Comparison of ENCODE assay signal across 1 cellular context in the genomic region with DNA sequence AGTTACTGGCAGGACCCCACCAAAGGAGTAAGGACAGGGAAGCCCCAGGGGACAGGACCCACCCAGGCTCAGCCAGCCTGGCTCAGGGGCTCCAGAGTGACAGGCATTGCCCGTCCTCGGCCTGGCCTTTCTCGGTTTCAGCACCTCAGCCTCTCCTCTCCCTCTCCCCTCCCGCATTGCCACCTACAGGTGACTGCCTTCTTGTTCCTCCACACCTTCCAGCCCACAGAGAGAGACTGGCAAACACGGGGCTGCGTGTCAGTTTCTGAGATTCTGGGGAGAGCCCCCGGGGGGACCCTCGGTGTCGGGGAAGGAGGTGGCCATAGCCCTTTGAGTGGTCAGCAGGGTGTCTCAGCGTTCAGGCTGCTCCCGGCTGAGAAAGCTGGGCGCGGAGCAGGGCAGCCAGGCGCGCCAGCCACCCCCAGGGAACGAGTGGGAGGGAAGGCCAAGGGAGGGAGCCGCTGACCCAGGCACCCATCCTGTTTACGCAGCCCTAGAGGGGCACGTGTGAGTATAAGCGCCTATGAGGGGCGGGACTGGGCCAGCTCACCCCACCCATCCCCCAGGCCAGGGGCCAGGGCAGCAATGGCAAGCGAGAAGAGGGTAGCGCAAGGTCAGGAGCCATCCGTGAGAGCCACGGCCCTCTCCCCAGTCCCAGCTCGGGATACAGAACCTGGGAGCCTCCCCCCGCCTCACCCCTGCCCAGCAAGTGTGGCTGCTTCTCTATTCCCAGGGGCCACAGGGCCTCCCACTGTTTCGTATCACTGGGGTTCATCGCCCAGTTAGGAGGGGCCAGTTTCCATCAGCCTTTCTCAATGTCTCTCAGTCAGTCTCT.
A peak's percentile ranks its signal among the peaks of the same experiment; 100 is the strongest.
TF ChIP-seq lines count a peak whose summit lies in the region.

No MANE protein-coding gene starts in this region.

TF ChIP-seq in H1, 55 proteins besides CTCF, POLR2A, EP300 and RAD21:
- TF ChIP-seq FOSL1 (IDR thresholded peaks at IDR 0.05; ENCODE audit: insufficient read depth, low read depth, low read length) (no peak), RBBP5 (IDR thresholded peaks at IDR 0.05; ENCODE audit: borderline replicate concordance, low read depth, low read length) (peak; percentile 51; the same call in 1 of the 2 replicates), TAF7 (optimal IDR thresholded peaks at IDR 0.05; ENCODE audit: borderline replicate concordance, low read depth, low read length) (no peak), ASH2L (IDR thresholded peaks at IDR 0.05; ENCODE audit: low read length) (peak; percentile 19), CREB1 (IDR thresholded peaks at IDR 0.05) (no peak), TBP (IDR thresholded peaks at IDR 0.05; ENCODE audit: low read depth, low read length) (peak; percentile 18; the same call in 1 of the 2 replicates), RXRA (IDR thresholded peaks at IDR 0.05; ENCODE audit: insufficient read depth, low read depth, low read length) (no peak), SIRT6 (IDR thresholded peaks at IDR 0.05; ENCODE audit: low read length) (no peak), GABPA (IDR thresholded peaks at IDR 0.05; ENCODE audit: borderline replicate concordance, insufficient read depth, low read length) (no peak), JUN (IDR thresholded peaks at IDR 0.05; ENCODE audit: low read depth, low read length) (no peak), MAFK (IDR thresholded peaks at IDR 0.05; ENCODE audit: low read depth, low read length) (no peak), ZNF274 (IDR thresholded peaks at IDR 0.05; ENCODE audit: borderline replicate concordance, extremely low read depth, low read length) (no peak), BACH1 (IDR thresholded peaks at IDR 0.05; ENCODE audit: low read length) (no peak)
- TF ChIP-seq, protein P1, sequence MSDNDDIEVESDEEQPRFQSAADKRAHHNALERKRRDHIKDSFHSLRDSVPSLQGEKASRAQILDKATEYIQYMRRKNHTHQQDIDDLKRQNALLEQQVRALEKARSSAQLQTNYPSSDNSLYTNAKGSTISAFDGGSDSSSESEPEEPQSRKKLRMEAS (IDR thresholded peaks at IDR 0.05): 0 out of 2 replicates have a peak, but pooled peaks have one; percentile 32
TF ChIP-seq in H1: peak in this region for 4.
